1 cellular context compared by ENCODE assay signal in genomic region chr2:53317863-53318262, GRCh38.
TF ChIP-seq lines count a peak whose summit lies in the region.

No MANE protein-coding gene starts in this region.

TF ChIP-seq in IMR-90, 13 proteins besides CTCF, POLR2A, EP300 and RAD21 (continued from another document):
- no peak for TF ChIP-seq CEBPB (IDR thresholded peaks at IDR 0.05; ENCODE audit: low read depth, low read length)
